Comparison of ENCODE assay signal across 1 cellular context in the genomic region with DNA sequence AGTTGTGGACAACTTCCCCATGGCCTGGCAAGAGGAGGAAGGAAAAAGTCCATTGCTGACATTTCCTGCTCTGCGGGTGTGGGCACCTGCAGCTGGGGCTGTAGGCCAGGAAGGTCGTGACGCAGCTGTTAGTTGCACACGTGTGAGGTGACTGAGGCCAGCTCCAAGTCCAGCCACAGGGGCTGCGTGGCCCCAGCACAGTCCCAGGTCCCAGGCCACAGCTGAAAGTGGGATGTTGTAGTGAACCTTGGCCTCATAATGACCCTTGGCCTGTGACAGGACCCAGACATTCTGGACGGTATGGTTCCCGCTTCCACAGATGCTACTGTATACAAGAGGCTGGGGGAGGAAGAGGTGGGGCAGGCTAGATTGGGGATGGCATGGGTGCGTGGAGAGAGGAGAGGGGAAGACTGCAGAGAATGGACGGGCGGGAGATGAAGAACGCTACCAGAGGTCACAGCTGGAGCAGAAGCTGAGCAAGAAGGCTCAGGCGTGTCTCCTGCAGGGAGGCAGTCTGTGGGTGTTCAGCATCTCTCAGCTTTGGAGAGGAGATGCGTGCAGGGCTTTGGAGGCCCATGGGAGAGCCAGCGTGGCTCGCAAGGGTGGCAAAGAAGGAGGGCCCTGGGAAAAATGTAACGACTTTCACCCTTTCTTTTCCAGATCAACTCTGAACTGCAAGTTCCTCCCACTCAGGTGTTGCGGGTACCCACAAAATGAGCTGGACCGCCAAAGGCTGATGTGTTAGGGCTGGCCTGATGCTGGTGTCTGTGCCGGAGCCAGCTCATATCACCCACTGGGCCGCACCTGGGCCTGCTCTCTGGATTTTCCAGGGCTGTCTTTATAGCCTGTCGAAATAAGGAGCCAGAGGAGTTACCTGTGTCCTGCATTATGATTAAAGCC.
TF ChIP-seq lines count a peak whose summit lies in the region.

No MANE protein-coding gene starts in this region.

TF ChIP-seq in HepG2, 621 proteins besides CTCF, POLR2A, EP300 and RAD21 (continued from another document and continues in another):
- no peak for TF ChIP-seq ZNF337 (CRISPR knock-in tag; IDR thresholded peaks at IDR 0.05; ENCODE audit: borderline replicate concordance, low read depth)
- TF ChIP-seq ZNF766 (CRISPR knock-in tag; IDR thresholded peaks at IDR 0.05; ENCODE audit: borderline replicate concordance), result 0 out of 2 replicates have a peak, but pooled peaks have one; percentile 28
- TF ChIP-seq HOMEZ (CRISPR knock-in tag; IDR thresholded peaks at IDR 0.05; ENCODE audit: low read depth), result no peak
- TF ChIP-seq, protein P1, sequence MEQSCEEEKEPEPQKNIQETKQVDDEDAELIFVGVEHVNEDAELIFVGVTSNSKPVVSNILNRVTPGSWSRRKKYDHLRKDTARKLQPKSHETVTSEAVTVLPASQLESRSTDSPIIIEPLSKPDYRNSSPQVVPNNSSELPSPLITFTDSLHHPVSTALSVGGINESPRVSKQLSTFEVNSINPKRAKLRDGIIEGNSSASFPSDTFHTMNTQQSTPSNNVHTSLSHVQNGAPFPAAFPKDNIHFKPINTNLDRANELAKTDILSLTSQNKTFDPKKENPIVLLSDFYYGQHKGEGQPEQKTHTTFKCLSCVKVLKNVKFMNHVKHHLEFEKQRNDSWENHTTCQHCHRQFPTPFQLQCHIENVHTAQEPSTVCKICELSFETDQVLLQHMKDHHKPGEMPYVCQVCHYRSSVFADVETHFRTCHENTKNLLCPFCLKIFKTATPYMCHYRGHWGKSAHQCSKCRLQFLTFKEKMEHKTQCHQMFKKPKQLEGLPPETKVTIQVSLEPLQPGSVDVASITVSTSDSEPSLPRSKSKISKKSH (CRISPR knock-in tag; IDR thresholded peaks at IDR 0.05; ENCODE audit: borderline replicate concordance), result peak; percentile 81
- no peak for TF ChIP-seq ATF7 (IDR thresholded peaks at IDR 0.05)
- TF ChIP-seq ATF7 (CRISPR knock-in tag; IDR thresholded peaks at IDR 0.05), result 0 out of 2 replicates have a peak, but pooled peaks have one; percentile 18
- TF ChIP-seq ZNF660 (CRISPR knock-in tag; IDR thresholded peaks at IDR 0.05; ENCODE audit: borderline replicate concordance, low read depth), result no peak
- TF ChIP-seq, protein P2, sequence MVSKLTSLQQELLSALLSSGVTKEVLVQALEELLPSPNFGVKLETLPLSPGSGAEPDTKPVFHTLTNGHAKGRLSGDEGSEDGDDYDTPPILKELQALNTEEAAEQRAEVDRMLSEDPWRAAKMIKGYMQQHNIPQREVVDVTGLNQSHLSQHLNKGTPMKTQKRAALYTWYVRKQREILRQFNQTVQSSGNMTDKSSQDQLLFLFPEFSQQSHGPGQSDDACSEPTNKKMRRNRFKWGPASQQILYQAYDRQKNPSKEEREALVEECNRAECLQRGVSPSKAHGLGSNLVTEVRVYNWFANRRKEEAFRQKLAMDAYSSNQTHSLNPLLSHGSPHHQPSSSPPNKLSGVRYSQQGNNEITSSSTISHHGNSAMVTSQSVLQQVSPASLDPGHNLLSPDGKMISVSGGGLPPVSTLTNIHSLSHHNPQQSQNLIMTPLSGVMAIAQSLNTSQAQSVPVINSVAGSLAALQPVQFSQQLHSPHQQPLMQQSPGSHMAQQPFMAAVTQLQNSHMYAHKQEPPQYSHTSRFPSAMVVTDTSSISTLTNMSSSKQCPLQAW (CRISPR knock-in tag; IDR thresholded peaks at IDR 0.05), result 0 out of 2 replicates have a peak, but pooled peaks have one; percentile 2
- TF ChIP-seq KLF16 (CRISPR knock-in tag; IDR thresholded peaks at IDR 0.05), result no peak
- TF ChIP-seq ZNF335 (CRISPR knock-in tag; IDR thresholded peaks at IDR 0.05), result no peak
- TF ChIP-seq, protein P3, sequence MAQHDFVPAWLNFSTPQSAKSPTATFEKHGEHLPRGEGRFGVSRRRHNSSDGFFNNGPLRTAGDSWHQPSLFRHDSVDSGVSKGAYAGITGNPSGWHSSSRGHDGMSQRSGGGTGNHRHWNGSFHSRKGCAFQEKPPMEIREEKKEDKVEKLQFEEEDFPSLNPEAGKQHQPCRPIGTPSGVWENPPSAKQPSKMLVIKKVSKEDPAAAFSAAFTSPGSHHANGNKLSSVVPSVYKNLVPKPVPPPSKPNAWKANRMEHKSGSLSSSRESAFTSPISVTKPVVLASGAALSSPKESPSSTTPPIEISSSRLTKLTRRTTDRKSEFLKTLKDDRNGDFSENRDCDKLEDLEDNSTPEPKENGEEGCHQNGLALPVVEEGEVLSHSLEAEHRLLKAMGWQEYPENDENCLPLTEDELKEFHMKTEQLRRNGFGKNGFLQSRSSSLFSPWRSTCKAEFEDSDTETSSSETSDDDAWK (CRISPR knock-in tag; IDR thresholded peaks at IDR 0.05), result no peak
- peak; percentile 26; the same call in 1 of the 3 replicates for TF ChIP-seq MXI1 (IDR thresholded peaks at IDR 0.05; ENCODE audit: borderline replicate concordance, low read depth, low read length)
- TF ChIP-seq KDM1A (CRISPR knock-in tag; IDR thresholded peaks at IDR 0.05), result no peak
- TF ChIP-seq ZNF747 (CRISPR knock-in tag; IDR thresholded peaks at IDR 0.05; ENCODE audit: borderline replicate concordance), result 0 out of 2 replicates have a peak, but pooled peaks have one; percentile 63
- TF ChIP-seq, protein P4, sequence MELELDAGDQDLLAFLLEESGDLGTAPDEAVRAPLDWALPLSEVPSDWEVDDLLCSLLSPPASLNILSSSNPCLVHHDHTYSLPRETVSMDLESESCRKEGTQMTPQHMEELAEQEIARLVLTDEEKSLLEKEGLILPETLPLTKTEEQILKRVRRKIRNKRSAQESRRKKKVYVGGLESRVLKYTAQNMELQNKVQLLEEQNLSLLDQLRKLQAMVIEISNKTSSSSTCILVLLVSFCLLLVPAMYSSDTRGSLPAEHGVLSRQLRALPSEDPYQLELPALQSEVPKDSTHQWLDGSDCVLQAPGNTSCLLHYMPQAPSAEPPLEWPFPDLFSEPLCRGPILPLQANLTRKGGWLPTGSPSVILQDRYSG (CRISPR knock-in tag; IDR thresholded peaks at IDR 0.05), result no peak
- TF ChIP-seq, protein P5, sequence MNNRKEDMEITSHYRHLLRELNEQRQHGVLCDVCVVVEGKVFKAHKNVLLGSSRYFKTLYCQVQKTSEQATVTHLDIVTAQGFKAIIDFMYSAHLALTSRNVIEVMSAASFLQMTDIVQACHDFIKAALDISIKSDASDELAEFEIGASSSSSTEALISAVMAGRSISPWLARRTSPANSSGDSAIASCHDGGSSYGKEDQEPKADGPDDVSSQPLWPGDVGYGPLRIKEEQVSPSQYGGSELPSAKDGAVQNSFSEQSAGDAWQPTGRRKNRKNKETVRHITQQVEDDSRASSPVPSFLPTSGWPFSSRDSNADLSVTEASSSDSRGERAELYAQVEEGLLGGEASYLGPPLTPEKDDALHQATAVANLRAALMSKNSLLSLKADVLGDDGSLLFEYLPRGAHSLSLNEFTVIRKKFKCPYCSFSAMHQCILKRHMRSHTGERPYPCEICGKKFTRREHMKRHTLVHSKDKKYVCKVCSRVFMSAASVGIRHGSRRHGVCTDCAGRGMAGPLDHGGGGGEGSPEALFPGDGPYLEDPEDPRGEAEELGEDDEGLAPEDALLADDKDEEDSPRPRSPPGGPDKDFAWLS (CRISPR knock-in tag; IDR thresholded peaks at IDR 0.05; ENCODE audit: borderline replicate concordance), result no peak
- TF ChIP-seq MTA1 (CRISPR knock-in tag; IDR thresholded peaks at IDR 0.05; ENCODE audit: borderline replicate concordance), result peak; percentile 89; the same call in 1 of the 2 replicates
- TF ChIP-seq, protein P6, sequence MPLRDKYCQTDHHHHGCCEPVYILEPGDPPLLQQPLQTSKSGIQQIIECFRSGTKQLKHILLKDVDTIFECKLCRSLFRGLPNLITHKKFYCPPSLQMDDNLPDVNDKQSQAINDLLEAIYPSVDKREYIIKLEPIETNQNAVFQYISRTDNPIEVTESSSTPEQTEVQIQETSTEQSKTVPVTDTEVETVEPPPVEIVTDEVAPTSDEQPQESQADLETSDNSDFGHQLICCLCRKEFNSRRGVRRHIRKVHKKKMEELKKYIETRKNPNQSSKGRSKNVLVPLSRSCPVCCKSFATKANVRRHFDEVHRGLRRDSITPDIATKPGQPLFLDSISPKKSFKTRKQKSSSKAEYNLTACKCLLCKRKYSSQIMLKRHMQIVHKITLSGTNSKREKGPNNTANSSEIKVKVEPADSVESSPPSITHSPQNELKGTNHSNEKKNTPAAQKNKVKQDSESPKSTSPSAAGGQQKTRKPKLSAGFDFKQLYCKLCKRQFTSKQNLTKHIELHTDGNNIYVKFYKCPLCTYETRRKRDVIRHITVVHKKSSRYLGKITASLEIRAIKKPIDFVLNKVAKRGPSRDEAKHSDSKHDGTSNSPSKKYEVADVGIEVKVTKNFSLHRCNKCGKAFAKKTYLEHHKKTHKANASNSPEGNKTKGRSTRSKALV (CRISPR knock-in tag; IDR thresholded peaks at IDR 0.05), result peak; percentile 28; the same call in 1 of the 2 replicates
- 0 out of 2 replicates have a peak, but pooled peaks have one; percentile 68 for TF ChIP-seq RFXAP (CRISPR knock-in tag; IDR thresholded peaks at IDR 0.05; ENCODE audit: borderline replicate concordance)
- TF ChIP-seq ZC3H4 (CRISPR knock-in tag; IDR thresholded peaks at IDR 0.05; ENCODE audit: borderline replicate concordance), result no peak
- TF ChIP-seq SRSF9 (IDR thresholded peaks at IDR 0.05; ENCODE audit: borderline replicate concordance, insufficient read depth, low read depth, low read length, poor library complexity, severe bottlenecking), result no peak
- TF ChIP-seq ATF2 (CRISPR knock-in tag; IDR thresholded peaks at IDR 0.05), result 0 out of 2 replicates have a peak, but pooled peaks have one; percentile 15
- peak; percentile 42; the same call in 1 of the 2 replicates for TF ChIP-seq ELF3 (CRISPR knock-in tag; IDR thresholded peaks at IDR 0.05)
- 0 out of 2 replicates have a peak, but pooled peaks have one; percentile 40 for TF ChIP-seq LCORL (IDR thresholded peaks at IDR 0.05)
- TF ChIP-seq LCORL (CRISPR knock-in tag; IDR thresholded peaks at IDR 0.05), result peak; percentile 90
- peak; percentile 50; the same call in 1 of the 2 replicates for TF ChIP-seq ZNF878 (CRISPR knock-in tag; IDR thresholded peaks at IDR 0.05)
- peak; percentile 36 for TF ChIP-seq SP4 (CRISPR knock-in tag; IDR thresholded peaks at IDR 0.05)
- 0 out of 2 replicates have a peak, but pooled peaks have one; percentile 62 for TF ChIP-seq RNF2 (conservative IDR thresholded peaks at IDR 0.05; ENCODE audit: low read depth)
- no peak for TF ChIP-seq TSC22D2 (CRISPR knock-in tag; IDR thresholded peaks at IDR 0.05; ENCODE audit: borderline replicate concordance)
- TF ChIP-seq REPIN1 (CRISPR knock-in tag; IDR thresholded peaks at IDR 0.05; ENCODE audit: borderline replicate concordance, low read depth), result 0 out of 2 replicates have a peak, but pooled peaks have one; percentile 9
- TF ChIP-seq TBX2 (CRISPR knock-in tag; IDR thresholded peaks at IDR 0.05; ENCODE audit: borderline replicate concordance), result peak; percentile 59
- TF ChIP-seq ZNF605 (CRISPR knock-in tag; IDR thresholded peaks at IDR 0.05), result no peak
- no peak for TF ChIP-seq ZNF180 (CRISPR knock-in tag; IDR thresholded peaks at IDR 0.05; ENCODE audit: borderline replicate concordance, low read depth)
- TF ChIP-seq ZFP62 (CRISPR knock-in tag; IDR thresholded peaks at IDR 0.05), result no peak
- no peak; the same call in 1 of the 2 replicates for TF ChIP-seq ZFX (CRISPR knock-in tag; IDR thresholded peaks at IDR 0.05; ENCODE audit: low read depth)
- TF ChIP-seq AHR (CRISPR knock-in tag; IDR thresholded peaks at IDR 0.05), result 0 out of 2 replicates have a peak, but pooled peaks have one; percentile 4
- no peak for TF ChIP-seq DZIP1 (CRISPR knock-in tag; IDR thresholded peaks at IDR 0.05)
- 0 out of 2 replicates have a peak, but pooled peaks have one; percentile 45 for TF ChIP-seq MEIS2 (CRISPR knock-in tag; IDR thresholded peaks at IDR 0.05)
- TF ChIP-seq ZNF563 (CRISPR knock-in tag; IDR thresholded peaks at IDR 0.05), result 0 out of 2 replicates have a peak, but pooled peaks have one; percentile 27
- TF ChIP-seq ZNF709 (CRISPR knock-in tag; IDR thresholded peaks at IDR 0.05), result no peak
- TF ChIP-seq ZNF773 (CRISPR knock-in tag; IDR thresholded peaks at IDR 0.05; ENCODE audit: borderline replicate concordance), result no peak
- no peak for TF ChIP-seq ZNF547 (CRISPR knock-in tag; IDR thresholded peaks at IDR 0.05)
- TF ChIP-seq NFE2L2 (IDR thresholded peaks at IDR 0.05; ENCODE audit: low read length), result no peak
- TF ChIP-seq ZNF598 (CRISPR knock-in tag; IDR thresholded peaks at IDR 0.05; ENCODE audit: borderline replicate concordance), result peak; percentile 21; the same call in 1 of the 2 replicates
- TF ChIP-seq ZFP90 (CRISPR knock-in tag; IDR thresholded peaks at IDR 0.05; ENCODE audit: borderline replicate concordance), result 0 out of 2 replicates have a peak, but pooled peaks have one; percentile 55
- TF ChIP-seq ZBTB21 (CRISPR knock-in tag; IDR thresholded peaks at IDR 0.05), result no peak
